ENCODE assay signal across 17 cellular contexts in genomic region chr3:124797426-124797945, GRCh38.
"Had no signal": no experiment of that assay in that cellular context is flagged by ENCODE, and none has a peak within 500 bp of the region (broad histone marks: within the 10 kb centered on the region; RNA-seq: fewer than 3 reads in every experiment).

No MANE protein-coding gene starts in this region.

- H3K36me3 Mint-ChIP-seq: activated naive CD4-positive, alpha-beta T cell treated with anti-CD3 and anti-CD28 coated beads, Interleukin-2, amount 50 U/mL, for 24 hours; naive thymus-derived CD8-positive, alpha-beta T cell had no signal

- H3K4me3 Mint-ChIP-seq: activated CD4-positive, alpha-beta T cell treated with anti-CD3 and anti-CD28 coated beads, Interleukin-2, amount 10 ng/mL, durations not matched to agents 7 days and 5 days; activated naive CD4-positive, alpha-beta T cell treated with anti-CD3 and anti-CD28 coated beads, Interleukin-2, amount 50 U/mL, for 24 hours; activated T-cell treated with anti-CD3 and anti-CD28 coated beads, Interleukin-2, amount 50 U/mL, for 72 hours; effector memory CD8-positive, alpha-beta T cell; naive thymus-derived CD8-positive, alpha-beta T cell had no signal

- DNase-seq: activated CD4-positive, alpha-beta T cell treated with anti-CD3 and anti-CD28 coated beads, Interleukin-2, amount 10 ng/mL, durations not matched to agents 7 days and 5 days; activated CD8-positive, alpha-beta memory T cell treated with anti-CD3 and anti-CD28 coated beads for 24 hours; activated CD8-positive, alpha-beta memory T cell treated with anti-CD3 and anti-CD28 coated beads, Interleukin-2, amount 50 U/mL, for 48 hours; activated effector memory CD4-positive, alpha-beta T cell treated with anti-CD3 and anti-CD28 coated beads, Interleukin-2, amount 50 U/mL, for 16 hours; activated T-cell treated with anti-CD3 and anti-CD28 coated beads, Interleukin-2, amount 50 U/mL, for 72 hours; effector memory CD8-positive, alpha-beta T cell; mesendoderm; naive thymus-derived CD8-positive, alpha-beta T cell; retina; stimulated activated CD4-positive, alpha-beta T cell treated with anti-CD3 and anti-CD28 coated beads, Interleukin-12 subunit alpha, Interleukin-12 subunit beta, amount 100 ng/mL, for 4 hours; stimulated activated CD4-positive, alpha-beta T cell treated with anti-CD3 and anti-CD28 coated beads, Interleukin-1b, Interleukin-23, amount 100 ng/mL, for 48 hours; stimulated activated CD8-positive, alpha-beta memory T cell treated with anti-CD3 and anti-CD28 coated beads, Interleukin-4, amount 100 ng/mL, for 48 hours; stimulated activated naive CD4-positive, alpha-beta T cell; T-helper 1 cell; T-helper 9 cell; thyroid gland had no signal

- H3K27ac Mint-ChIP-seq: activated CD4-positive, alpha-beta T cell treated with anti-CD3 and anti-CD28 coated beads, Interleukin-2, amount 10 ng/mL, durations not matched to agents 7 days and 5 days; activated naive CD4-positive, alpha-beta T cell treated with anti-CD3 and anti-CD28 coated beads, Interleukin-2, amount 50 U/mL, for 24 hours; activated T-cell treated with anti-CD3 and anti-CD28 coated beads, Interleukin-2, amount 50 U/mL, for 72 hours; effector memory CD8-positive, alpha-beta T cell; naive thymus-derived CD8-positive, alpha-beta T cell had no signal

- H3K4me1 Mint-ChIP-seq: activated CD4-positive, alpha-beta T cell treated with anti-CD3 and anti-CD28 coated beads, Interleukin-2, amount 10 ng/mL, durations not matched to agents 7 days and 5 days; activated naive CD4-positive, alpha-beta T cell treated with anti-CD3 and anti-CD28 coated beads, Interleukin-2, amount 50 U/mL, for 24 hours; naive thymus-derived CD8-positive, alpha-beta T cell had no signal

- H3K27me3 Mint-ChIP-seq: activated naive CD4-positive, alpha-beta T cell treated with anti-CD3 and anti-CD28 coated beads, Interleukin-2, amount 50 U/mL, for 24 hours had no signal

- H3K9me3 Mint-ChIP-seq: activated CD4-positive, alpha-beta T cell treated with anti-CD3 and anti-CD28 coated beads, Interleukin-2, amount 10 ng/mL, durations not matched to agents 7 days and 5 days; activated naive CD4-positive, alpha-beta T cell treated with anti-CD3 and anti-CD28 coated beads, Interleukin-2, amount 50 U/mL, for 24 hours; activated T-cell treated with anti-CD3 and anti-CD28 coated beads, Interleukin-2, amount 50 U/mL, for 72 hours; effector memory CD8-positive, alpha-beta T cell; naive thymus-derived CD8-positive, alpha-beta T cell had no signal

- ATAC-seq: activated T-cell treated with anti-CD3 and anti-CD28 coated beads, Interleukin-2, amount 50 U/mL, for 72 hours; effector memory CD8-positive, alpha-beta T cell; naive thymus-derived CD8-positive, alpha-beta T cell had no signal
